25 cellular contexts compared by ENCODE assay signal in the genomic region with DNA sequence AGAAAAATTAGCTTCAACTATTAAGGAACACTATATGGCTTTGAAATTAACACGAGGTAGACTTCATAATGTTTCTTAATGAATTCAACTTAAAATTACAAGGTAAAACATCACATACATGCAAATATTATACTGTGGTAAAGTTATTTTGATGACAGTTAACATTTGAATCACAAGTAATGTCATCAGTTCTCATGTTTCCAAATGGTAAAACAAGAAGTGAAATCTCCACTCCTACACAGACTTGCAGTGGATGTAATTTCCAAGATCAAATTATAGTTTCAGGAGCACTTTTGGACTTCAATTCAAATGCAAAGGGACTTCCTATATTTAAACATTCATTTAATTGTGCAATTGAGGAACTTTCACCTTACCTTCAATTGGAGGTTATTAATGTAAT. TPM values are rescaled to one million over a fixed set of nuclear protein-coding genes. Genes with fewer than 3 reads are reported as not detected.
"Had no signal": no experiment of that assay in that cellular context is flagged by ENCODE, and none has a peak within 500 bp of the region (broad histone marks: within the 10 kb centered on the region; RNA-seq: fewer than 3 reads in every experiment).

No MANE protein-coding gene starts in this region.

- H3K36me3 ChIP-seq: left ventricle myocardium inferior, lower lobe of right lung, neural progenitor cell, ovary, right atrium auricular region, sigmoid colon, suprapubic skin, thyroid gland, upper lobe of left lung, uterus had no signal

- H3K79me2 ChIP-seq: hepatocyte had no signal

- H3K4me3 Mint-ChIP-seq: natural killer cell treated with Interleukin-12 subunit alpha and Interleukin-12 subunit beta and Interleukin-15 and Interleukin-18, amount 100 ng/mL, for 72 hours; neural progenitor cell had no signal

- H2AFZ ChIP-seq: hepatocyte, neural progenitor cell had no signal

- H3K27me3 Mint-ChIP-seq: natural killer cell treated with Interleukin-12 subunit alpha and Interleukin-12 subunit beta and Interleukin-15 and Interleukin-18, amount 100 ng/mL, for 72 hours had no signal

- H3K4me1 Mint-ChIP-seq: neural progenitor cell had no signal

- H3K4me1 ChIP-seq: left ventricle myocardium inferior, lower lobe of right lung, neural progenitor cell, right atrium auricular region, suprapubic skin, thyroid gland, upper lobe of left lung, uterus had no signal

- H3K9me3 Mint-ChIP-seq: natural killer cell treated with Interleukin-12 subunit alpha and Interleukin-12 subunit beta and Interleukin-15 and Interleukin-18, amount 100 ng/mL, for 72 hours; neural progenitor cell had no signal

- H3K27me3 ChIP-seq: dorsolateral prefrontal cortex, hepatocyte, neural progenitor cell, ovary, right atrium auricular region, sigmoid colon, suprapubic skin, thyroid gland, upper lobe of left lung had no signal

- ATAC-seq: left cardiac atrium; lower lobe of right lung; natural killer cell treated with Interleukin-12 subunit alpha and Interleukin-12 subunit beta and Interleukin-15 and Interleukin-18, amount 100 ng/mL, for 72 hours; stimulated activated naive CD8-positive, alpha-beta T cell treated with anti-CD3 and anti-CD28 coated beads, Interleukin-15, Interleukin-2, amounts not matched to agents 100 U/mL and 50 U/mL, for 24 hours had no signal

- H3K9me3 ChIP-seq: left ventricle myocardium inferior, lower lobe of right lung, ovary, right atrium auricular region, sigmoid colon, suprapubic skin, thyroid gland, upper lobe of left lung, uterus had no signal

- H3K4me2 ChIP-seq: hepatocyte, neural progenitor cell had no signal

- H3K9ac ChIP-seq: neural progenitor cell had no signal

- H3K36me3 Mint-ChIP-seq: natural killer cell treated with Interleukin-12 subunit alpha and Interleukin-12 subunit beta and Interleukin-15 and Interleukin-18, amount 100 ng/mL, for 72 hours; neural progenitor cell had no signal

- DNase-seq: dorsolateral prefrontal cortex; effector CD8-positive, alpha-beta T cell; foreskin melanocyte; head of caudate nucleus; kidney; left cardiac atrium; left ventricle myocardium inferior; lower lobe of right lung; mesenchymal stem cell; midbrain; nucleus accumbens; ovary; sigmoid colon; stimulated activated naive CD8-positive, alpha-beta T cell treated with anti-CD3 and anti-CD28 coated beads, Interleukin-15, Interleukin-2, amounts not matched to agents 100 U/mL and 50 U/mL, for 24 hours; thyroid gland; upper lobe of left lung; uterus had no signal

- H3K4me3 ChIP-seq: dorsolateral prefrontal cortex, hepatocyte, left ventricle myocardium inferior, lower lobe of right lung, neural progenitor cell, ovary, right atrium auricular region, sigmoid colon, skin epidermis, suprapubic skin, thyroid gland, upper lobe of left lung, uterus had no signal

- H3K27ac ChIP-seq: dorsolateral prefrontal cortex, hepatocyte, left ventricle myocardium inferior, lower lobe of right lung, neural progenitor cell, ovary, right atrium auricular region, sigmoid colon, skin epidermis, suprapubic skin, thyroid gland, upper lobe of left lung, uterus had no signal

- H3K27ac Mint-ChIP-seq: natural killer cell treated with Interleukin-12 subunit alpha and Interleukin-12 subunit beta and Interleukin-15 and Interleukin-18, amount 100 ng/mL, for 72 hours; neural progenitor cell had no signal

RNA-seq across cellular contexts. Expression of a gene that starts 39.1 kb away (rescaled TPM):
- total RNA-seq: hepatocyte; left cardiac atrium; left ventricle myocardium inferior; lower lobe of right lung; natural killer cell treated with Interleukin-12 subunit alpha and Interleukin-12 subunit beta and Interleukin-15 and Interleukin-18, amount 100 ng/mL, for 72 hours; ovary; posterior vena cava; right atrium auricular region; sigmoid colon; suprapubic skin; thyroid gland; upper lobe of left lung; uterus had no signal
- polyA plus RNA-seq: esophagus, ovary, sigmoid colon had no signal
